ENCODE assay signal across 8 cellular contexts in the genomic region with DNA sequence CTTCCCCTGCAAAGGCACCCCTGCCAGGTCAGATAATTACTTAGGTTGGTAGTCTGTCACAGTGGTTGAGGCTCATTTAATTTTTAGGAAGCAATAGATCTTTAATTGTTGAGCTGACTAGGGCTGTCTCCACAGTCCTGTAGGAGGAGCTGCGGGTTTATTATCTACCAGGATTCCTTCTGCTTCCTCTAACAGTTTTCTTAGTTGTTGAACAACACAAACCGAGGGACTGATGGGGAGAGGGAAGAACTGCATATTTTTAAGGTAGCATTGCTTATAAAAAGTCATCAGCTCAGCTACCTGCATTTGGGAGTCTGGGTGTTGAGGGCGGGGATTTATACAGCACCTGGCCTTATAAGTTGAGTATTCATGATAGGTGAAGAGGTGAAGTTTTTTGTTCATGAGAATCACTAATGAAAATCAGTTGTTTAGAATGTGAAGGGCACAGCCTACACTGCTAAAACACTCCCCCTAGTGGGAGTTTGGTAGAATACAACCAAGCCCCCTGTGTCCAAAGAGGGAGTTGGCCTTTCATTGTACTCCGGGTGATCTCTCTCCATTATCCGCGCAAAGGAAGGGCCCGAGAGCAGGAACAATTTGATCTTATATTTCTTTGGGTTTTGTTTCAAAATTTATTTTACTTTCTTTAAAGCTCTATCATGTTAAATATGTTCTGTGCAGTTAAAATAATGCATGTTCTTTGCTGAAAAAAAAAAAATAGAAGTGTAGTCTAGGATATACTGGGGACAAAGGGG.
DNase-seq lines count a peak whose midpoint lies in the region; ATAC-seq, FAIRE-seq and TF ChIP-seq lines count a peak whose summit lies in the region.

No MANE protein-coding gene starts in this region.

- peak; percentile 66 for FAIRE-seq in GM19239 (lab: Jason Lieb, UNC)

- H3K27ac Mint-ChIP-seq in CD14-positive monocyte, result peak overlapping the region; percentile 78 to 98 (median 92)
- H3K27ac Mint-ChIP-seq in dendritic cell treated with granulocyte-macrophage colony-stimulating factor and Interleukin-4, amounts not matched to agents 40 ng/mL and 50 ng/mL, for 4 days, result peak overlapping the region; percentile 92

- H3K4me1 ChIP-seq in liver (ENCODE audit: control insufficient read depth in 4 of 4, insufficient read depth in 4 of 4, low read length in 3 of 4), result peaks cover 8 to 52% (median 42%) of the 10 kb centered on the region in 4 donors

- H3K27ac ChIP-seq in liver (ENCODE audit: low read depth in 1 of 2, low read length in 2 of 2), result peak overlapping the region; percentile 83 to 85

- peak overlapping the region; percentile 4 to 93 for H3K9ac ChIP-seq in liver (ENCODE audit: low read depth in 1 of 2, low read length in 2 of 2)

- H3K36me3 Mint-ChIP-seq in CD14-positive monocyte, result peaks cover 64 to 68% of the 10 kb centered on the region in 2 donors
- peaks cover 96% of the 10 kb centered on the region for H3K36me3 Mint-ChIP-seq in dendritic cell treated with granulocyte-macrophage colony-stimulating factor and Interleukin-4, amounts not matched to agents 40 ng/mL and 50 ng/mL, for 4 days (ENCODE audit: low read depth)

- WGBS in liver, result 7% methylated on average over 7 of the region's 7 CpGs

- peak overlapping the region in 1 of 2 donors; percentile 56 for H3K4me3 Mint-ChIP-seq in CD14-positive monocyte
- H3K4me3 Mint-ChIP-seq in dendritic cell treated with granulocyte-macrophage colony-stimulating factor and Interleukin-4, amounts not matched to agents 40 ng/mL and 50 ng/mL, for 4 days, result peak overlapping the region; percentile 44

- no peaks in the 10 kb centered on the region for H3K27me3 ChIP-seq in liver (ENCODE audit: control insufficient read depth in 4 of 4, insufficient read depth in 4 of 4, low read length in 3 of 4)

- no peaks in the 10 kb centered on the region for H3K9me3 Mint-ChIP-seq in CD14-positive monocyte
- no peaks in the 10 kb centered on the region for H3K9me3 Mint-ChIP-seq in dendritic cell treated with granulocyte-macrophage colony-stimulating factor and Interleukin-4, amounts not matched to agents 40 ng/mL and 50 ng/mL, for 4 days

- no peaks in the 10 kb centered on the region for H3K9me3 ChIP-seq in liver (ENCODE audit: control insufficient read depth in 4 of 4, low read length in 3 of 4)

- peaks cover 8 to 27% (median 23%) of the 10 kb centered on the region in 4 donors for H3K36me3 ChIP-seq in liver (ENCODE audit: control insufficient read depth in 4 of 4, insufficient read depth in 3 of 4, low read depth in 1 of 4, low read length in 3 of 4)

- no peak overlapping the region for H3K4me3 ChIP-seq in liver (ENCODE audit: low read depth in 1 of 3, low read length in 3 of 3)

- TF ChIP-seq CTCF in CD14-positive monocyte (IDR thresholded peaks at IDR 0.05) (peak; percentile 91), liver (IDR thresholded peaks at IDR 0.05; ENCODE audit: low read depth, low read length, missing input control) (peak; percentile 90)

- peak; percentile 39 for DNase-seq in CD14-positive monocyte (ENCODE audit: low spot score)
- DNase-seq in GM19239 (ENCODE audit: insufficient read length, low spot score), result peak; percentile 69
- peak; percentile 93 for DNase-seq in NCI-H1694 (lab: John Stamatoyannopoulos, UW)
- peak; percentile 28 for DNase-seq in T1000 (lab: John Stamatoyannopoulos, UW)
- DNase-seq in stimulated activated naive CD4-positive, alpha-beta T cell treated with Interleukin-2 at 50 U/mL for 16 hours (lab: John Stamatoyannopoulos, UW), result peak; percentile 11

- H3K4me1 Mint-ChIP-seq in CD14-positive monocyte, result peaks cover 30% of the 10 kb centered on the region
- peaks cover 67% of the 10 kb centered on the region for H3K4me1 Mint-ChIP-seq in dendritic cell treated with granulocyte-macrophage colony-stimulating factor and Interleukin-4, amounts not matched to agents 40 ng/mL and 50 ng/mL, for 4 days (ENCODE audit: low read depth)

- TF ChIP-seq RAD21 in liver (IDR thresholded peaks at IDR 0.05), result peak; percentile 95 to 96

- peaks cover 0 to 3% (median 3%) of the 10 kb centered on the region in 3 donors for H3K27me3 Mint-ChIP-seq in CD14-positive monocyte (ENCODE audit: low read depth in 3 of 3)
- H3K27me3 Mint-ChIP-seq in dendritic cell treated with granulocyte-macrophage colony-stimulating factor and Interleukin-4, amounts not matched to agents 40 ng/mL and 50 ng/mL, for 4 days, result no peaks in the 10 kb centered on the region

- ATAC-seq in HG02870 (IDR thresholded peaks at IDR 0.05; ENCODE audit: unreplicated experiment), result no peak

- intact Hi-C loops in CD14-positive monocyte (cut with micrococcal nuclease), result loop anchor here (5.0 to 10.0 kb wide), 4 partner anchors 459 to 569 kb away; no protein-coding TSS in a partner anchor
- intact Hi-C loops in dendritic cell treated with granulocyte-macrophage colony-stimulating factor and Interleukin-4, amounts not matched to agents 40 ng/mL and 50 ng/mL, for 4 days (cut with micrococcal nuclease), result loop anchor here (5.0 to 10.0 kb wide), 4 partner anchors 34 to 519 kb away; a partner anchor contains a TSS

TF ChIP-seq in liver, 16 proteins besides CTCF, POLR2A, EP300 and RAD21:
- TF ChIP-seq NR2F2 (IDR thresholded peaks at IDR 0.05) (no peak), YY1 (IDR thresholded peaks at IDR 0.05) (no peak), RXRA (IDR thresholded peaks at IDR 0.05) (peak; percentile 27 to 31)

Comparison
In these comparisons a context has a peak if more than half of its experiments do, and no peak if none do; other contexts are left out.
1. DNase-seq: peak in every context shown above with its lines; median percentile 93 in NCI-H1694; 69 in GM19239; 39 in CD14-positive monocyte; 28 in T1000; 11 in stimulated activated naive CD4-positive, alpha-beta T cell treated with Interleukin-2 at 50 U/mL for 16 hours.